In the genomic region with DNA sequence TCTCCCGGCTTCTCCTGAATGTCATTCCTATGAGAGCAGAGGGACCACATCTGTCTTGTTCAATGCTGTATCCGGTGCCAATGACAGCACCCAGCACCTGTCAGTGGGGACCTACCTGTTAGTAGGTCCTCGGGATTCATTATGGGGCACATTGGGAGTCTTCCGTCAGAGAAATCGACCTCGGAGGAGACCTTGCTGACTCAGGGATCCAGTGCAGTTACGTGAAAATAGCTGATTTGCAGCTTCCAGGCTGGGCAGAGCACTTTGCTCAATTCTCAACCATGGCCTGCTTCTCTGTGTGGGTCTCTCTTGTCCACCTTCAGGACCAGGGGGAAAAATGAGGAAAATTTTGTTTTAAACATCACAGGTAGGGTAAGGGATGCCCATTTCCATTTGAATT, we compare ENCODE assay signal across 19 cellular contexts.
"Had no signal": no experiment of that assay in that cellular context is flagged by ENCODE, and none has a peak within 500 bp of the region (broad histone marks: within the 10 kb centered on the region; RNA-seq: fewer than 3 reads in every experiment).

No MANE protein-coding gene starts in this region.

- DNase-seq: dermis blood vessel endothelial cell; foreskin keratinocyte; immature natural killer cell; kidney; mesendoderm; naive B cell; psoas muscle; retina; sigmoid colon; stimulated activated CD4-positive, alpha-beta T cell treated with anti-CD3 and anti-CD28 coated beads, Interleukin-2, amount 100 ng/mL, for 24 hours; stimulated activated CD4-positive, alpha-beta T cell treated with anti-CD3 and anti-CD28 coated beads, Interleukin-4, amount 100 ng/mL, for 4 hours; stimulated activated naive B cell treated with anti-CD40 and anti-IgM and Interleukin-4, amounts not matched to agents 10 μg/mL and 1 μg/mL and 100 μg/mL, for 72 hours; stimulated activated naive CD8-positive, alpha-beta T cell treated with anti-CD3 and anti-CD28 coated beads, Interleukin-15, amount 100 ng/mL, for 72 hours; testis had no signal

- H3K36me3 ChIP-seq: colonic mucosa, sigmoid colon, upper lobe of right lung had no signal

- H3K27me3 ChIP-seq: colonic mucosa, testis, upper lobe of right lung had no signal

- H3K27ac ChIP-seq: colonic mucosa, foreskin keratinocyte, psoas muscle, sigmoid colon, skin epidermis, testis, tibial nerve, upper lobe of right lung had no signal

- H3K9me3 ChIP-seq: colonic mucosa, psoas muscle, sigmoid colon, testis, tibial nerve, upper lobe of right lung had no signal

- H3K4me3 ChIP-seq: colonic mucosa, lung, psoas muscle, sigmoid colon, skin epidermis, testis, tibial nerve, upper lobe of right lung had no signal

- H3K4me1 ChIP-seq: foreskin keratinocyte, psoas muscle, sigmoid colon, testis, tibial nerve had no signal

- ATAC-seq: psoas muscle; stimulated activated naive B cell treated with anti-CD40 and anti-IgM and Interleukin-4, amounts not matched to agents 10 μg/mL and 1 μg/mL and 100 μg/mL, for 72 hours had no signal
